ENCODE assay signal across 15 cellular contexts in genomic region chr5:61245936-61246335, GRCh38.
DNase-seq lines count a peak whose midpoint lies in the region; ATAC-seq and TF ChIP-seq lines count a peak whose summit lies in the region.
"Had no signal": no experiment of that assay in that cellular context is flagged by ENCODE, and none has a peak within 500 bp of the region (broad histone marks: within the 10 kb centered on the region; RNA-seq: fewer than 3 reads in every experiment).

No MANE protein-coding gene starts in this region.

- peaks cover 0 to 13% (median 7%) of the 10 kb centered on the region in 8 donors for H3K9me3 ChIP-seq in spleen
- H3K9me3 ChIP-seq in MG63: no peaks in the 10 kb centered on the region

- intact Hi-C loops in spleen (cut with DNase I; ENCODE audit: low total_unique reads): no loop called here

- ATAC-seq in GM21381 (IDR thresholded peaks at IDR 0.05; ENCODE audit: unreplicated experiment) (no peak), GM19467 (IDR thresholded peaks at IDR 0.05; ENCODE audit: unreplicated experiment) (no peak)
- ATAC-seq: HCT116 had no signal

- peak overlapping the region in 7 of 8 donors; percentile 11 to 59 (median 27) for H3K27ac ChIP-seq in spleen
- H3K27ac ChIP-seq: RWPE1 had no signal

- no peak for TF ChIP-seq CTCF in spleen (IDR thresholded peaks at IDR 0.05 in 8 of 11, conservative IDR thresholded peaks at IDR 0.05 in 3 of 11)

- H3K36me3 ChIP-seq in spleen: no peaks in the 10 kb centered on the region
- no peaks in the 10 kb centered on the region for H3K36me3 ChIP-seq in MG63

- DNase-seq in NCI-H146 treated with DMSO at 0.1 percent for 48 hours (lab: John Stamatoyannopoulos, UW; ENCODE audit: unreplicated experiment): peak; percentile 31
- DNase-seq in SW480 (ENCODE audit: low spot score): peak; percentile 50
- peak; percentile 24 for DNase-seq in iPS-NIHi11 (ENCODE audit: low spot score)
- no peak for DNase-seq in spleen
- DNase-seq in MG63: no peak
- DNase-seq: activated CD4-positive, alpha-beta T cell treated with anti-CD3 and anti-CD28 coated beads, Interleukin-2, amount 10 ng/mL, durations not matched to agents 7 days and 5 days; CD4-positive, alpha-beta T cell; kidney glomerular epithelial cell; naive B cell; NCI-H524 treated with DMSO at 0.1 percent for 48 hours; right cardiac atrium had no signal

- no peak for TF ChIP-seq POLR2A in spleen (IDR thresholded peaks at IDR 0.05)

- H3K4me3 ChIP-seq in spleen (no peak overlapping the region), MG63 (no peak overlapping the region)

- WGBS in spleen, 5 donors: 66 to 82% (median 78%) methylated on average over 9 of the region's 9 CpGs

- H3K27me3 ChIP-seq in spleen (replicated peaks in 1 of 7) (no peaks in the 10 kb centered on the region), MG63 (no peaks in the 10 kb centered on the region)

- no peaks in the 10 kb centered on the region for H3K4me1 ChIP-seq in spleen

Comparison
In these comparisons a context has a peak if more than half of its experiments do, and no peak if none do; other contexts are left out.
1. DNase-seq: peak in NCI-H146 treated with DMSO at 0.1 percent for 48 hours (single experiment), SW480 (single experiment) and iPS-NIHi11 (single experiment); none in spleen (single experiment) and MG63 (single experiment).